In genomic region chr10:91592282-91593020, GRCh38 we compare ENCODE assay signal across 1 cellular context.
TF ChIP-seq lines count a peak whose summit lies in the region.

No MANE protein-coding gene starts in this region.

TF ChIP-seq in A549, 52 proteins besides CTCF, POLR2A, EP300 and RAD21 (continued from another document):
- TF ChIP-seq JUNB (IDR thresholded peaks at IDR 0.05) = no peak
- no peak for TF ChIP-seq RCOR1 (IDR thresholded peaks at IDR 0.05; ENCODE audit: low read depth, low read length)
- no peak for TF ChIP-seq MYC (IDR thresholded peaks at IDR 0.05; ENCODE audit: borderline replicate concordance, low read length)
TF ChIP-seq in A549: peak in this region for 0.
